Comparison of ENCODE assay signal across 7 cellular contexts in genomic region chr18:59025532-59025931, GRCh38.
DNase-seq lines count a peak whose midpoint lies in the region; ATAC-seq, FAIRE-seq and TF ChIP-seq lines count a peak whose summit lies in the region.
"Not testable (repeated sequence)": the region's sequence is repeated elsewhere in the genome, so short reads cannot be mapped to it uniquely, and the experiment has no call there.

No MANE protein-coding gene starts in this region.

- H3K27ac ChIP-seq in K562 (ENCODE audit: extremely low read depth, low read depth, low read length): not testable (repeated sequence)
- peak overlapping the region in 9 of 12 donors; percentile 41 to 76 (median 57) for H3K27ac ChIP-seq in heart left ventricle
- peak overlapping the region; percentile 46 for H3K27ac ChIP-seq in hepatocyte
- H3K27ac ChIP-seq in gastrocnemius medialis: peak overlapping the region; percentile 76 to 88 (median 82)
- H3K27ac ChIP-seq in thoracic aorta: peak overlapping the region; percentile 78 to 87
- peak overlapping the region; percentile 2 for H3K27ac ChIP-seq in upper lobe of right lung

- not testable (repeated sequence) for TF ChIP-seq POLR2A in K562 (conservative IDR thresholded peaks at IDR 0.05); heart left ventricle (IDR thresholded peaks at IDR 0.05); gastrocnemius medialis (IDR thresholded peaks at IDR 0.05)

- not testable (repeated sequence) for H3K27me3 ChIP-seq in K562 (ENCODE audit: control insufficient read depth in 2 of 2, insufficient read depth in 2 of 2, low read length in 2 of 2); heart left ventricle; hepatocyte; gastrocnemius medialis; thoracic aorta (replicated peaks; ENCODE audit: insufficient read depth); upper lobe of right lung

- POLR2A ChIA-PET in K562 (lab: Yijun Ruan, JAX): interaction anchor here (0.5 kb wide), 1 partner anchor 262 kb away, joined by 3 read pairs; no protein-coding TSS in a partner anchor

- in situ Hi-C loops in K562 (cut with MboI): not testable (repeated sequence)
- in situ Hi-C loops in gastrocnemius medialis (cut with MboI; ENCODE audit: low sequenced_read_pairs in 4 of 4): loop anchor here in 1 of 4 donors (25.0 kb wide), 1 partner anchor 112 kb away; the partner anchor contains the start of gene SEC11C

- not testable (repeated sequence) for H3K9me3 ChIP-seq in K562 (replicated peaks; ENCODE audit: control insufficient read depth, insufficient read depth, low read depth, low read length); heart left ventricle; hepatocyte (ENCODE audit: low read depth); gastrocnemius medialis; thoracic aorta; upper lobe of right lung

- peaks cover 36% of the 10 kb centered on the region for H3K4me1 Mint-ChIP-seq in osteocyte (ENCODE audit: unreplicated experiment)

- H3K27me3 Mint-ChIP-seq in osteocyte (ENCODE audit: unreplicated experiment): not testable (repeated sequence)

- H4K20me1 ChIP-seq in K562 (replicated peaks; ENCODE audit: control insufficient read depth, insufficient read depth, low read length); hepatocyte (ENCODE audit: insufficient read depth, poor library complexity, severe bottlenecking): not testable (repeated sequence)

- not testable (repeated sequence) for H3K9ac ChIP-seq in K562 (ENCODE audit: insufficient read depth in 1 of 2, low read depth in 2 of 2, low read length in 2 of 2)

- not testable (repeated sequence) for BruUV-seq in K562 (replicated peaks; lab: Mats Ljungman, UMichigan)

- not testable (repeated sequence) for H3K9me1 ChIP-seq in K562 (ENCODE audit: control insufficient read depth, insufficient read depth, low read length)

- H3K36me3 Mint-ChIP-seq in osteocyte (ENCODE audit: unreplicated experiment): not testable (repeated sequence)

- H3K4me3 ChIP-seq in K562, heart left ventricle, hepatocyte, gastrocnemius medialis, thoracic aorta, upper lobe of right lung: not testable (repeated sequence)

- H3K36me3 ChIP-seq in K562 (ENCODE audit: control insufficient read depth, insufficient read depth, low read length); heart left ventricle; hepatocyte (replicated peaks; ENCODE audit: insufficient read depth, low read depth); gastrocnemius medialis; thoracic aorta; upper lobe of right lung: not testable (repeated sequence)

- not testable (repeated sequence) for H2AFZ ChIP-seq in K562 (ENCODE audit: low read depth, low read length); hepatocyte

- not testable (repeated sequence) for ATAC-seq in K562; heart left ventricle; gastrocnemius medialis; thoracic aorta (ENCODE audit: insufficient number of reproducible peaks, low FRiP score, low read depth); upper lobe of right lung

- not testable (repeated sequence) for DNase-seq in K562 (ENCODE audit: extremely low read depth in 1 of 4, low spot score in 3 of 4); heart left ventricle; hepatocyte (ENCODE audit: low spot score); osteocyte (ENCODE audit: extremely low spot score, unreplicated experiment); gastrocnemius medialis; thoracic aorta (ENCODE audit: low spot score); upper lobe of right lung

- H3K9me2 ChIP-seq in hepatocyte (replicated peaks; ENCODE audit: insufficient read depth): not testable (repeated sequence)

- WGBS in K562 (ENCODE audit: insufficient coverage, low coverage, missing lambda C conversion rate): 4% methylated on average over 2 of the region's 2 CpGs
- 93 to 98% (median 96%) methylated on average over 2 of the region's 2 CpGs for WGBS in heart left ventricle, 4 donors
- 93% methylated on average over 2 of the region's 2 CpGs for WGBS in hepatocyte (ENCODE audit: low lambda C conversion rate, missing lambda C conversion rate)

- not testable (repeated sequence) for H3K9me3 Mint-ChIP-seq in osteocyte (ENCODE audit: unreplicated experiment)

- not testable (repeated sequence) for H3K4me1 ChIP-seq in K562 (replicated peaks in 1 of 2; ENCODE audit: control insufficient read depth in 2 of 2, insufficient read depth in 2 of 2, low read length in 2 of 2); hepatocyte (ENCODE audit: insufficient read depth); upper lobe of right lung
- H3K4me1 ChIP-seq in heart left ventricle (peaks cover 0 to 40% (median 11%) of the 10 kb centered on the region in 12 donors), gastrocnemius medialis (peaks cover 51 to 53% of the 10 kb centered on the region in 2 donors), thoracic aorta (ENCODE audit: control insufficient read depth in 1 of 2, low read depth in 2 of 2) (peaks cover 22 to 68% of the 10 kb centered on the region in 2 donors)

- CTCF ChIA-PET in K562 (lab: Yijun Ruan, JAX; ENCODE audit: low intra/inter-chr PET ratio): not testable (repeated sequence)

- FAIRE-seq in K562 (lab: Jason Lieb, UNC): not testable (repeated sequence)

- TF ChIP-seq RAD21 in K562 (CRISPR knock-in tag; conservative IDR thresholded peaks at IDR 0.05 in 1 of 2, IDR thresholded peaks at IDR 0.05 in 1 of 2): not testable (repeated sequence)

- TF ChIP-seq CTCF in K562 (IDR thresholded peaks at IDR 0.05 in 2 of 3, conservative IDR thresholded peaks at IDR 0.05 in 1 of 3; ENCODE audit: insufficient read depth in 2 of 3, low read depth in 1 of 3, low read length in 3 of 3); heart left ventricle (IDR thresholded peaks at IDR 0.05); hepatocyte (IDR thresholded peaks at IDR 0.05; ENCODE audit: poor library complexity); osteocyte (IDR thresholded peaks at IDR 0.05); gastrocnemius medialis (IDR thresholded peaks at IDR 0.05 in 4 of 5, conservative IDR thresholded peaks at IDR 0.05 in 1 of 5); thoracic aorta (IDR thresholded peaks at IDR 0.05); upper lobe of right lung (IDR thresholded peaks at IDR 0.05): not testable (repeated sequence)

- not testable (repeated sequence) for TF ChIP-seq EP300 in K562 (IDR thresholded peaks at IDR 0.05; ENCODE audit: low read length)

- H3K4me2 ChIP-seq in K562 (ENCODE audit: insufficient read depth, low read length); hepatocyte: not testable (repeated sequence)

- peak overlapping the region; percentile 75 for H3K27ac Mint-ChIP-seq in osteocyte (ENCODE audit: unreplicated experiment)

- intact Hi-C loops in K562 (cut with micrococcal nuclease); heart left ventricle (cut with DNase I); gastrocnemius medialis (cut with DNase I; ENCODE audit: low total_unique reads); upper lobe of right lung (cut with DNase I): not testable (repeated sequence)

- not testable (repeated sequence) for H3K4me3 Mint-ChIP-seq in osteocyte (ENCODE audit: unreplicated experiment)

- H3K79me2 ChIP-seq in K562 (ENCODE audit: control insufficient read depth, insufficient read depth, low read length); hepatocyte: not testable (repeated sequence)

TF ChIP-seq in K562, 482 proteins besides CTCF, POLR2A, EP300 and RAD21:
- TF ChIP-seq ZNF146 (CRISPR knock-in tag; IDR thresholded peaks at IDR 0.05; ENCODE audit: unreplicated experiment): peak; percentile 39
TF ChIP-seq in K562: peak in this region for 1; not testable (repeated sequence) for 481.
